ENCODE assay signal across 9 cellular contexts in the genomic region with DNA sequence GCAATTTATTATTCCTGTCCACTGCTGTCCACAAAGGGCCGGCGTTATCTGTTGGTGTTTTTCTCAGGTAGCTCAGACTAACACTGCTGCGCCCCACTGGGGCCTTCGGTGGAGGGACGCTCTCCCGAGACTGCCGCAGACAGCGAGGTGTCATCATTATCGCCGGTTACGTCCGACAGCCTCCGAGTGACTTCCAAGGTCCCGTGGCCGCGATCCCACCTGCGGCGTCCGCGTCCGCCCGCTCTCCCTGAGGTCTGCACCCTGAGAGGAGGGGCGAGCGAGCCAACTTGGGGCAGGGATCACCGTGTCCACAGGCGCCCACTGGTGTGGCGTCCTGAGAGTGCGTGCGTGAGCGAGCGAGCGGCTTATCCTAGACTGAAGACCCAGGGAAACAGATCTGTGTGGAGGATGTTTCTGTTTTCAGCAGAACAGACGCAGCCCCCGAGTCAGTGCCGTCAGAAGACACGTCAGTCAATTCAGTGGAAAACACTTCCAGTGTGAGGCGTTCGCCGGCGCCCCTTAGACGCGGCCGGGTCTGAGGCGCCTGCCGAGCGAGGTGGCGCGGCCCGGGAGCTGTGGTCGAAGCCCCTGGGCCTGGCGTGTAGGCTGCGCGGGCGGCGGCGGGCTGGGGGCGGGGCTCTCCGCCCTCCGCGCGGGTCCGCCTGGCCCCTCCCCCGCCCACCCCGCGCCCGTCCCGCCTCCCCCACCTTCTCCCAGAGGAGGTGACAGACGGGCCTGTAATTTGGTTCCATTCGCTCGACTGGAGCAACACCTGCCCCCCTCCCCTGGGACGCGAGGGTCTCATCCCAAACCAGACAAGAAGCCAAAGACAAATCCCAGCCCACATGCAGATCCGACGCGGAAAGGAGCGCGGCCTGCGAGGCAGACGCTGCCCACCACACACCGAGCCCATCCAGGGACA. TPM values are rescaled to one million over a fixed set of nuclear protein-coding genes. Genes with fewer than 3 reads are reported as not detected.
A peak's percentile ranks its signal among the peaks of the same experiment; 100 is the strongest.
DNase-seq lines count a peak whose midpoint lies in the region; ATAC-seq and TF ChIP-seq lines count a peak whose summit lies in the region.
"Had no signal": no experiment of that assay in that cellular context is flagged by ENCODE, and none has a peak within 500 bp of the region (broad histone marks: within the 10 kb centered on the region; RNA-seq: fewer than 3 reads in every experiment).

No MANE protein-coding gene starts in this region.

- TF ChIP-seq POLR2A in upper lobe of left lung (IDR thresholded peaks at IDR 0.05), result peak in 1 of 4 donors; percentile 43

- H3K27ac ChIP-seq in CD4-positive, CD25-positive, alpha-beta regulatory T cell (ENCODE audit: insufficient read depth, low read length, poor library complexity, severe bottlenecking), result no peak overlapping the region
- peak overlapping the region in 2 of 4 donors; percentile 21 to 35 for H3K27ac ChIP-seq in upper lobe of left lung

- H3K36me3 ChIP-seq in CD4-positive, CD25-positive, alpha-beta regulatory T cell (ENCODE audit: control insufficient read depth, insufficient read depth, low read length), result no peaks in the 10 kb centered on the region
- no peaks in the 10 kb centered on the region for H3K36me3 ChIP-seq in upper lobe of left lung
- H3K36me3 ChIP-seq: adrenal gland had no signal

- no peak for TF ChIP-seq EP300 in upper lobe of left lung (IDR thresholded peaks at IDR 0.05)

- peaks cover 0 to 9% (median 6%) of the 10 kb centered on the region in 4 donors for H3K4me1 Mint-ChIP-seq in CD4-positive, CD25-positive, alpha-beta regulatory T cell
- peaks cover 0 to 8% of the 10 kb centered on the region in 2 donors for H3K4me1 Mint-ChIP-seq in effector memory CD8-positive, alpha-beta T cell (ENCODE audit: low read depth in 2 of 2)
- peaks cover 26% of the 10 kb centered on the region for H3K4me1 Mint-ChIP-seq in mesothelial cell of epicardium

- H3K27me3 Mint-ChIP-seq in CD4-positive, CD25-positive, alpha-beta regulatory T cell, result peaks cover 58% of the 10 kb centered on the region
- peaks cover 53 to 85% of the 10 kb centered on the region in 2 donors for H3K27me3 Mint-ChIP-seq in effector memory CD8-positive, alpha-beta T cell
- H3K27me3 Mint-ChIP-seq in mesothelial cell of epicardium (ENCODE audit: low read depth), result peaks cover 21% of the 10 kb centered on the region

- H3K27ac Mint-ChIP-seq in CD4-positive, CD25-positive, alpha-beta regulatory T cell, result no peak overlapping the region
- no peak overlapping the region for H3K27ac Mint-ChIP-seq in effector memory CD8-positive, alpha-beta T cell
- H3K27ac Mint-ChIP-seq in mesothelial cell of epicardium, result peak overlapping the region; percentile 60

- H3K4me3 ChIP-seq in CD4-positive, CD25-positive, alpha-beta regulatory T cell (ENCODE audit: low read depth, low read length), result no peak overlapping the region
- H3K4me3 ChIP-seq in upper lobe of left lung, result peak overlapping the region in 3 of 4 donors; percentile 45 to 59 (median 54)

- H3K27me3 ChIP-seq in CD4-positive, CD25-positive, alpha-beta regulatory T cell (ENCODE audit: control insufficient read depth, insufficient read depth, low read length), result peaks cover 27% of the 10 kb centered on the region
- H3K27me3 ChIP-seq in upper lobe of left lung, result no peaks in the 10 kb centered on the region

- peak overlapping the region in 3 of 4 donors; percentile 8 to 50 (median 11) for H3K4me3 Mint-ChIP-seq in CD4-positive, CD25-positive, alpha-beta regulatory T cell
- peak overlapping the region; percentile 58 to 72 for H3K4me3 Mint-ChIP-seq in effector memory CD8-positive, alpha-beta T cell
- H3K4me3 Mint-ChIP-seq in mesothelial cell of epicardium, result peak overlapping the region; percentile 76

- H3K9me3 ChIP-seq in CD4-positive, CD25-positive, alpha-beta regulatory T cell (ENCODE audit: control insufficient read depth in 2 of 2, low read length in 2 of 2), result no peaks in the 10 kb centered on the region
- H3K9me3 ChIP-seq in upper lobe of left lung, result no peaks in the 10 kb centered on the region
- H3K9me3 ChIP-seq: adrenal gland had no signal

- no peak for DNase-seq in CD4-positive, CD25-positive, alpha-beta regulatory T cell
- DNase-seq in NCI-H524 treated with DMSO at 0.1 percent for 48 hours (lab: John Stamatoyannopoulos, UW) (peak; percentile 42), mesothelial cell of epicardium (ENCODE audit: low spot score in 2 of 2, unreplicated experiment in 2 of 2) (peak in 1 of 2 experiments; percentile 52), upper lobe of left lung (peak; percentile 46 to 87), left lobe of liver (ENCODE audit: low spot score) (no peak)
- DNase-seq in effector memory CD8-positive, alpha-beta T cell, result no peak

- ATAC-seq in CD4-positive, CD25-positive, alpha-beta regulatory T cell (ENCODE audit: low read depth in 2 of 2), result no peak
- peak; percentile 22 for ATAC-seq in effector memory CD8-positive, alpha-beta T cell (replicated peaks)
- ATAC-seq in upper lobe of left lung (ENCODE audit: low FRiP score in 2 of 2) (peak; percentile 43 to 73), GM21390 (IDR thresholded peaks at IDR 0.05; ENCODE audit: unreplicated experiment) (no peak), left lobe of liver (no peak), GM21825 (IDR thresholded peaks at IDR 0.05; ENCODE audit: unreplicated experiment) (no peak)

- 10 to 30% methylated on average over 16 to 46 of the region's 80 CpGs for WGBS in upper lobe of left lung, 2 donors

- TF ChIP-seq CTCF in mesothelial cell of epicardium (IDR thresholded peaks at IDR 0.05; ENCODE audit: unreplicated experiment) (no peak), upper lobe of left lung (IDR thresholded peaks at IDR 0.05) (no peak)

- H3K9me3 Mint-ChIP-seq in CD4-positive, CD25-positive, alpha-beta regulatory T cell, result peaks cover 0 to 8% (median 0%) of the 10 kb centered on the region in 7 donors
- H3K9me3 Mint-ChIP-seq in effector memory CD8-positive, alpha-beta T cell, result no peaks in the 10 kb centered on the region
- H3K9me3 Mint-ChIP-seq in mesothelial cell of epicardium, result peaks cover 2% of the 10 kb centered on the region

- no peaks in the 10 kb centered on the region for H3K36me3 Mint-ChIP-seq in CD4-positive, CD25-positive, alpha-beta regulatory T cell
- H3K36me3 Mint-ChIP-seq in effector memory CD8-positive, alpha-beta T cell (ENCODE audit: insufficient read depth), result peaks cover 3% of the 10 kb centered on the region
- no peaks in the 10 kb centered on the region for H3K36me3 Mint-ChIP-seq in mesothelial cell of epicardium

- H3K4me1 ChIP-seq in CD4-positive, CD25-positive, alpha-beta regulatory T cell (ENCODE audit: control insufficient read depth, insufficient read depth, low read length, poor library complexity, severe bottlenecking), result peaks cover 2% of the 10 kb centered on the region
- H3K4me1 ChIP-seq in upper lobe of left lung, result peaks cover 10 to 18% (median 14%) of the 10 kb centered on the region in 4 donors

RNA-seq across cellular contexts. Expression of a gene that starts 12.6 kb away (rescaled TPM):
- not detected for total RNA-seq in CD4-positive, CD25-positive, alpha-beta regulatory T cell
- not detected for polyA plus RNA-seq in CD4-positive, CD25-positive, alpha-beta regulatory T cell
- total RNA-seq in mesothelial cell of epicardium, result 1.6 to 2.0 TPM (median 1.9 TPM) in 3 replicates
- 1 to 10 TPM in 1 of 6 donors, under 1 TPM in 3, not detected in 2; 0.30 to 1.3 (median 0.41) TPM for total RNA-seq in upper lobe of left lung
- total RNA-seq in left lobe of liver, result not detected
- total RNA-seq: adrenal gland had no signal
- polyA plus RNA-seq: adrenal gland had no signal

RNA-seq across cellular contexts. Expression of a gene that starts 59.8 kb away (rescaled TPM):
- not detected for total RNA-seq in CD4-positive, CD25-positive, alpha-beta regulatory T cell
- polyA plus RNA-seq in CD4-positive, CD25-positive, alpha-beta regulatory T cell, result not detected
- 0.09 to 0.24 TPM (median 0.13 TPM) in 3 replicates for total RNA-seq in mesothelial cell of epicardium
- total RNA-seq in upper lobe of left lung, result 1 to 10 TPM in 3 of 6 donors, under 1 TPM in 3; under 0.01 to 1.9 (median 0.99) TPM
- 0.13 TPM for total RNA-seq in left lobe of liver

Comparison
In these comparisons a context has a peak if more than half of its experiments do, and no peak if none do; other contexts are left out.
1. ATAC-seq: peak in effector memory CD8-positive, alpha-beta T cell (single experiment) and upper lobe of left lung (2 of 2); none in CD4-positive, CD25-positive, alpha-beta regulatory T cell (0 of 2), GM21390 (single experiment), left lobe of liver (single experiment) and GM21825 (single experiment).
2. DNase-seq: peak in NCI-H524 treated with DMSO at 0.1 percent for 48 hours (single experiment) and upper lobe of left lung (2 of 2); none in CD4-positive, CD25-positive, alpha-beta regulatory T cell (0 of 3), effector memory CD8-positive, alpha-beta T cell (0 of 3) and left lobe of liver (single experiment).
3. H3K4me3 Mint-ChIP-seq: peak in every context shown above with its lines; median percentile 76 in mesothelial cell of epicardium; 65 in effector memory CD8-positive, alpha-beta T cell; 11 in CD4-positive, CD25-positive, alpha-beta regulatory T cell.